Comparison of ENCODE assay signal across 20 cellular contexts in the genomic region with DNA sequence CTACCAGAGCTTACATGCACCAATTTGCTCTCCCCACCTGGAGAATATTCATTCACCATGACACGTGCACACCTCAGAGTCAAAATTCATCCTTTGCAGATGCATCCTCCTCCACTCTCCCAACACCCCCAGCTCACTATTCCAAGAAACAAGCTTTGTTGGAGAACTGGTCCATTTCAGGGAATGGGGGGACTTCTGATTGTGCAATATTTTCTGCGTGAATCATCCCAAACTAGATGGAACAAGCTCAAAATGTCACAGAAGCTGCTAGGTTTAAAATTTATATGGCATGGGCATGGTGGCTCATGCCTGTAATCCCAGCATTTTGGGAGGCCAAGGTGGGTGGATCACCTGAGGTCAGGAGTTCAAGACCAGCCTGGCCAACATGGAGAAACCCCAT. TPM values are rescaled to one million over a fixed set of nuclear protein-coding genes. Genes with fewer than 3 reads are reported as not detected.
DNase-seq lines count a peak whose midpoint lies in the region; ATAC-seq and TF ChIP-seq lines count a peak whose summit lies in the region.
"Had no signal": no experiment of that assay in that cellular context is flagged by ENCODE, and none has a peak within 500 bp of the region (broad histone marks: within the 10 kb centered on the region; RNA-seq: fewer than 3 reads in every experiment).

No MANE protein-coding gene starts in this region.

- POLR2A ChIA-PET in HEK293 (lab: Yijun Ruan, JAX) (interaction anchor here (0.7 to 1.1 kb wide), 2 partner anchors 17 to 40 kb away, joined by 3 to 4 read pairs; no protein-coding TSS in a partner anchor), WTC11 (lab: Charles Lee) (no interaction called here)

- intact Hi-C loops in tibial artery (cut with DNase I; ENCODE audit: low total_unique reads) = no loop called here

- H3K4me1 ChIP-seq in HEK293 (ENCODE audit: control insufficient read depth, insufficient read depth, low read length) = no peaks in the 10 kb centered on the region
- H3K4me1 ChIP-seq in osteoblast (ENCODE audit: insufficient read depth, low read length) = no peaks in the 10 kb centered on the region
- peaks cover 0 to 23% (median 15%) of the 10 kb centered on the region in 4 donors for H3K4me1 ChIP-seq in tibial artery
- H3K4me1 ChIP-seq: SJSA1 had no signal

- peak overlapping the region; percentile 26; the same call in 1 of the 2 replicates for H3K4me3 Mint-ChIP-seq in WTC11
- H3K4me3 Mint-ChIP-seq: B cell had no signal

- H4K20me1 ChIP-seq in osteoblast (ENCODE audit: insufficient read depth, low read length) = no peaks in the 10 kb centered on the region

- no peak overlapping the region for H3K4me3 ChIP-seq in HEK293 (ENCODE audit: low read depth, low read length)
- H3K4me3 ChIP-seq in epithelial cell of proximal tubule (ENCODE audit: low read depth, low read length) = peak overlapping the region; percentile 19
- no peak overlapping the region for H3K4me3 ChIP-seq in osteoblast (ENCODE audit: insufficient read depth, low read length)
- no peak overlapping the region for H3K4me3 ChIP-seq in tibial artery
- H3K4me3 ChIP-seq: Peyer's patch, SJSA1 had no signal

- H3K27ac ChIP-seq in HEK293 (ENCODE audit: extremely low read depth, low read depth, low read length) (no peak overlapping the region), osteoblast (ENCODE audit: low read depth, low read length) (no peak overlapping the region), tibial artery (no peak overlapping the region)
- H3K27ac ChIP-seq: Peyer's patch, SJSA1 had no signal

- no peak overlapping the region for H2AFZ ChIP-seq in osteoblast (ENCODE audit: low read length)

- ATAC-seq in WTC11 = no peak
- no peak for ATAC-seq in HG03442 (IDR thresholded peaks at IDR 0.05; ENCODE audit: unreplicated experiment)
- ATAC-seq: Right ventricle myocardium inferior had no signal

- CTCF ChIA-PET in HEK293 (lab: Yijun Ruan, JAX) (interaction anchor here (1.0 to 1.1 kb wide), 2 partner anchors 25 to 287 kb away, joined by 3 to 4 read pairs; no protein-coding TSS in a partner anchor), WTC11 (lab: Charles Lee) (interaction anchor here (0.6 kb wide), 1 partner anchor 153 kb away, joined by 3 read pairs; no protein-coding TSS in a partner anchor)

- H3K27me3 ChIP-seq in osteoblast (ENCODE audit: insufficient read depth, low read length) = peaks cover 48% of the 10 kb centered on the region
- H3K27me3 ChIP-seq in tibial artery = peaks cover 0 to 41% of the 10 kb centered on the region in 2 donors

- H3K4me1 Mint-ChIP-seq in WTC11 = peaks cover 43% of the 10 kb centered on the region

- no peaks in the 10 kb centered on the region for H3K9me3 Mint-ChIP-seq in WTC11

- TF ChIP-seq CTCF in HEK293 (tag by site-specific recombination; IDR thresholded peaks at IDR 0.05) (no peak), WTC11 (IDR thresholded peaks at IDR 0.05) (no peak), epithelial cell of proximal tubule (conservative IDR thresholded peaks at IDR 0.05; ENCODE audit: low read depth, low read length) (no peak), osteoblast (IDR thresholded peaks at IDR 0.05; ENCODE audit: extremely low read depth, low read depth, low read length) (no peak), tibial artery (IDR thresholded peaks at IDR 0.05) (no peak)

- no peaks in the 10 kb centered on the region for H3K9me3 ChIP-seq in HEK293 (ENCODE audit: control insufficient read depth, insufficient read depth, low read depth, low read length)
- H3K9me3 ChIP-seq in osteoblast (ENCODE audit: low read depth, low read length) = no peaks in the 10 kb centered on the region
- H3K9me3 ChIP-seq in tibial artery = no peaks in the 10 kb centered on the region
- H3K9me3 ChIP-seq: Peyer's patch, SJSA1 had no signal

- H3K36me3 ChIP-seq in HEK293 (ENCODE audit: control insufficient read depth in 2 of 2, insufficient read depth in 1 of 2, low read length in 2 of 2) = peaks cover 0 to 14% of the 10 kb centered on the region in 2 experiments; a peak in 2 of 3 replicates
- no peaks in the 10 kb centered on the region for H3K36me3 ChIP-seq in osteoblast (ENCODE audit: insufficient read depth, low read length)
- no peaks in the 10 kb centered on the region for H3K36me3 ChIP-seq in tibial artery
- H3K36me3 ChIP-seq: Peyer's patch, SJSA1 had no signal

- H3K79me2 ChIP-seq in osteoblast (ENCODE audit: insufficient read depth, low read length) = no peaks in the 10 kb centered on the region

- peaks cover 24% of the 10 kb centered on the region for H3K36me3 Mint-ChIP-seq in WTC11

- H3K4me2 ChIP-seq in osteoblast (ENCODE audit: insufficient read depth, low read length) = no peak overlapping the region

- no peak overlapping the region for H3K27ac Mint-ChIP-seq in WTC11
- H3K27ac Mint-ChIP-seq: B cell, CD14-positive monocyte had no signal

- peaks cover 3% of the 10 kb centered on the region; the same call in 1 of the 2 replicates for H3K27me3 Mint-ChIP-seq in WTC11 (ENCODE audit: low read depth)

- DNase-seq in WTC11 (ENCODE audit: low spot score) = no peak
- DNase-seq in epithelial cell of proximal tubule (ENCODE audit: low read depth) = no peak
- peak; percentile 15 for DNase-seq in osteoblast (ENCODE audit: insufficient read length, low spot score, missing footprints)
- DNase-seq in tibial artery = no peak
- DNase-seq in KG1 (lab: John Stamatoyannopoulos, UW) = no peak
- DNase-seq: Karpas-422, NCI-H1694, NCI-H2081, NCI-H2171, NCI-H345, NCI-H524, NCI-H774, Peyer's patch had no signal

TF ChIP-seq in HEK293, 187 proteins besides CTCF, POLR2A, EP300 and RAD21:
- TF ChIP-seq, protein P1, sequence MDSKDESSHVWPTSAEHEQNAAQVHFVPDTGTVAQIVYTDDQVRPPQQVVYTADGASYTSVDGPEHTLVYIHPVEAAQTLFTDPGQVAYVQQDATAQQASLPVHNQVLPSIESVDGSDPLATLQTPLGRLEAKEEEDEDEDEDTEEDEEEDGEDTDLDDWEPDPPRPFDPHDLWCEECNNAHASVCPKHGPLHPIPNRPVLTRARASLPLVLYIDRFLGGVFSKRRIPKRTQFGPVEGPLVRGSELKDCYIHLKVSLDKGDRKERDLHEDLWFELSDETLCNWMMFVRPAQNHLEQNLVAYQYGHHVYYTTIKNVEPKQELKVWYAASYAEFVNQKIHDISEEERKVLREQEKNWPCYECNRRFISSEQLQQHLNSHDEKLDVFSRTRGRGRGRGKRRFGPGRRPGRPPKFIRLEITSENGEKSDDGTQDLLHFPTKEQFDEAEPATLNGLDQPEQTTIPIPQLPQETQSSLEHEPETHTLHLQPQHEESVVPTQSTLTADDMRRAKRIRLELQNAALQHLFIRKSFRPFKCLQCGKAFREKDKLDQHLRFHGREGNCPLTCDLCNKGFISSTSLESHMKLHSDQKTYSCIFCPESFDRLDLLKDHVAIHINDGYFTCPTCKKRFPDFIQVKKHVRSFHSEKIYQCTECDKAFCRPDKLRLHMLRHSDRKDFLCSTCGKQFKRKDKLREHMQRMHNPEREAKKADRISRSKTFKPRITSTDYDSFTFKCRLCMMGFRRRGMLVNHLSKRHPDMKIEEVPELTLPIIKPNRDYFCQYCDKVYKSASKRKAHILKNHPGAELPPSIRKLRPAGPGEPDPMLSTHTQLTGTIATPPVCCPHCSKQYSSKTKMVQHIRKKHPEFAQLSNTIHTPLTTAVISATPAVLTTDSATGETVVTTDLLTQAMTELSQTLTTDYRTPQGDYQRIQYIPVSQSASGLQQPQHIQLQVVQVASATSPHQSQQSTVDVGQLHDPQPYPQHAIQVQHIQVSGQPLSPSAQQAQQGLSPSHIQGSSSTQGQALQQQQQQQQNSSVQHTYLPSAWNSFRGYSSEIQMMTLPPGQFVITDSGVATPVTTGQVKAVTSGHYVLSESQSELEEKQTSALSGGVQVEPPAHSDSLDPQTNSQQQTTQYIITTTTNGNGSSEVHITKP (tag by site-specific recombination; IDR thresholded peaks at IDR 0.05) = peak; percentile 46; the same call in 1 of the 2 replicates
- no peak for TF ChIP-seq ZNF223 (tag by site-specific recombination; IDR thresholded peaks at IDR 0.05)

TF ChIP-seq in WTC11, 78 proteins besides CTCF, POLR2A, EP300 and RAD21:
- TF ChIP-seq NFE2L1 (CRISPR knock-in tag; IDR thresholded peaks at IDR 0.05) = no peak
- no peak for TF ChIP-seq RORB (CRISPR knock-in tag; IDR thresholded peaks at IDR 0.05)
- TF ChIP-seq, protein P2, sequence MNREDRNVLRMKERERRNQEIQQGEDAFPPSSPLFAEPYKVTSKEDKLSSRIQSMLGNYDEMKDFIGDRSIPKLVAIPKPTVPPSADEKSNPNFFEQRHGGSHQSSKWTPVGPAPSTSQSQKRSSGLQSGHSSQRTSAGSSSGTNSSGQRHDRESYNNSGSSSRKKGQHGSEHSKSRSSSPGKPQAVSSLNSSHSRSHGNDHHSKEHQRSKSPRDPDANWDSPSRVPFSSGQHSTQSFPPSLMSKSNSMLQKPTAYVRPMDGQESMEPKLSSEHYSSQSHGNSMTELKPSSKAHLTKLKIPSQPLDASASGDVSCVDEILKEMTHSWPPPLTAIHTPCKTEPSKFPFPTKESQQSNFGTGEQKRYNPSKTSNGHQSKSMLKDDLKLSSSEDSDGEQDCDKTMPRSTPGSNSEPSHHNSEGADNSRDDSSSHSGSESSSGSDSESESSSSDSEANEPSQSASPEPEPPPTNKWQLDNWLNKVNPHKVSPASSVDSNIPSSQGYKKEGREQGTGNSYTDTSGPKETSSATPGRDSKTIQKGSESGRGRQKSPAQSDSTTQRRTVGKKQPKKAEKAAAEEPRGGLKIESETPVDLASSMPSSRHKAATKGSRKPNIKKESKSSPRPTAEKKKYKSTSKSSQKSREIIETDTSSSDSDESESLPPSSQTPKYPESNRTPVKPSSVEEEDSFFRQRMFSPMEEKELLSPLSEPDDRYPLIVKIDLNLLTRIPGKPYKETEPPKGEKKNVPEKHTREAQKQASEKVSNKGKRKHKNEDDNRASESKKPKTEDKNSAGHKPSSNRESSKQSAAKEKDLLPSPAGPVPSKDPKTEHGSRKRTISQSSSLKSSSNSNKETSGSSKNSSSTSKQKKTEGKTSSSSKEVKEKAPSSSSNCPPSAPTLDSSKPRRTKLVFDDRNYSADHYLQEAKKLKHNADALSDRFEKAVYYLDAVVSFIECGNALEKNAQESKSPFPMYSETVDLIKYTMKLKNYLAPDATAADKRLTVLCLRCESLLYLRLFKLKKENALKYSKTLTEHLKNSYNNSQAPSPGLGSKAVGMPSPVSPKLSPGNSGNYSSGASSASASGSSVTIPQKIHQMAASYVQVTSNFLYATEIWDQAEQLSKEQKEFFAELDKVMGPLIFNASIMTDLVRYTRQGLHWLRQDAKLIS (CRISPR knock-in tag; IDR thresholded peaks at IDR 0.05; ENCODE audit: borderline replicate concordance) = no peak
- TF ChIP-seq NFATC4 (CRISPR knock-in tag; IDR thresholded peaks at IDR 0.05) = no peak
- TF ChIP-seq TP53 (CRISPR knock-in tag; IDR thresholded peaks at IDR 0.05) = no peak

RNA-seq across cellular contexts. Expression of a gene that starts 3.6 kb away (rescaled TPM):
- total RNA-seq in WTC11 (2021) (136 to 153 TPM (median 145 TPM) in 3 replicates), epithelial cell of proximal tubule (58.2 and 68.8 TPM in 2 replicates), osteoblast (0.72 and 2.4 TPM in 2 replicates)
- total RNA-seq: OCI-LY7, Right ventricle myocardium inferior had no signal

Comparison
In these comparisons a context has a peak if more than half of its experiments do, and no peak if none do; other contexts are left out.
1. RNA of a gene that starts 3.6 kb away (total RNA-seq): 136 to 153 TPM in WTC11 and 58.2 to 68.8 TPM in epithelial cell of proximal tubule; 0.72 to 2.4 TPM in osteoblast; every median in the first group is over 10 times any median in the second.